Comparison of ENCODE assay signal across 36 cellular contexts in genomic region chr15:55084673-55085072, GRCh38.
"Had no signal": no experiment of that assay in that cellular context is flagged by ENCODE, and none has a peak within 500 bp of the region (broad histone marks: within the 10 kb centered on the region; RNA-seq: fewer than 3 reads in every experiment).

No MANE protein-coding gene starts in this region.

- H3K4me1 ChIP-seq: adrenal gland had no signal

- H3K9me3 Mint-ChIP-seq: activated B cell treated with CpG ODN at 0.5 μM for 24 hours; activated T-helper 1 cell treated with anti-CD3 and anti-CD28 coated beads, Interleukin-12 subunit alpha, Interleukin-12 subunit beta, Interleukin-2, Interleukin-4 antibody, amounts not matched to agents 30 ng/mL and 10 ng/mL and 1 ng/mL, durations not matched to agents 14 hours and 24 hours and 36 hours; central memory CD8-positive, alpha-beta T cell; T-helper 1 cell treated with Interleukin-12 subunit alpha and Interleukin-12 subunit beta and Interleukin-4 antibody, amounts not matched to agents 30 μg/mL and 1 μg/mL, for 36 hours; T-helper 2 cell treated with Interferon-gamma antibody and Interleukin-4, amounts not matched to agents 5 μg/mL and 100 μg/mL, for 36 hours had no signal

- H3K9me3 ChIP-seq: adrenal gland had no signal

- H3K36me3 ChIP-seq: adrenal gland, cardiac muscle cell had no signal

- H3K4me3 Mint-ChIP-seq: activated B cell treated with CpG ODN at 0.5 μM for 24 hours; activated CD4-positive, alpha-beta memory T cell treated with anti-CD3 and anti-CD28 coated beads for 36 hours; activated CD4-positive, alpha-beta T cell treated with anti-CD3 and anti-CD28 coated beads, Interleukin-2, amount 10 ng/mL, durations not matched to agents 24 days and 14 days; activated CD8-positive, alpha-beta T cell treated with anti-CD3 and anti-CD28 coated beads for 36 hours; activated naive CD4-positive, alpha-beta T cell treated with anti-CD3 and anti-CD28 coated beads for 36 hours; activated naive CD8-positive, alpha-beta T cell treated with anti-CD3 and anti-CD28 coated beads for 36 hours; activated T-cell treated with anti-CD3 and anti-CD28 coated beads, Interleukin-2, amount 50 U/mL, for 4 hours; activated T-cell treated with anti-CD3 and anti-CD28 coated beads, Interleukin-2, amount 50 U/mL, for 72 hours; activated T-helper 1 cell treated with anti-CD3 and anti-CD28 coated beads, Interleukin-12 subunit alpha, Interleukin-12 subunit beta, Interleukin-2, Interleukin-4 antibody, amounts not matched to agents 30 ng/mL and 10 ng/mL and 1 ng/mL, durations not matched to agents 14 hours and 24 hours and 36 hours; activated T-helper 17 cell treated with anti-CD3 and anti-CD28 coated beads, Interleukin-2, amount 50 U/mL, for 72 hours; brain; central memory CD8-positive, alpha-beta T cell; T-helper 1 cell treated with Interleukin-12 subunit alpha and Interleukin-12 subunit beta and Interleukin-4 antibody, amounts not matched to agents 30 μg/mL and 1 μg/mL, for 36 hours; T-helper 2 cell treated with Interferon-gamma antibody and Interleukin-4, amounts not matched to agents 5 μg/mL and 100 μg/mL, for 36 hours had no signal

- ATAC-seq: activated CD8-positive, alpha-beta T cell treated with anti-CD3 and anti-CD28 coated beads for 36 hours; activated naive CD4-positive, alpha-beta T cell treated with anti-CD3 and anti-CD28 coated beads, Interleukin-2, amount 50 U/mL, for 72 hours; activated T-cell treated with anti-CD3 and anti-CD28 coated beads, Interleukin-2, amount 50 U/mL, for 4 hours; activated T-cell treated with anti-CD3 and anti-CD28 coated beads, Interleukin-2, amount 50 U/mL, for 72 hours; activated T-helper 17 cell treated with anti-CD3 and anti-CD28 coated beads, Interleukin-2, amount 50 U/mL, for 72 hours had no signal

- H3K27me3 ChIP-seq: adrenal gland, cardiac muscle cell had no signal

- H3K4me1 Mint-ChIP-seq: activated B cell treated with CpG ODN at 0.5 μM for 24 hours; activated CD4-positive, alpha-beta T cell treated with anti-CD3 and anti-CD28 coated beads, Interleukin-2, amount 10 ng/mL, durations not matched to agents 24 days and 14 days; activated T-helper 17 cell treated with anti-CD3 and anti-CD28 coated beads, Interleukin-2, amount 50 U/mL, for 72 hours; brain had no signal

- H3K4me3 ChIP-seq: adrenal gland, cardiac muscle cell had no signal

- H3K27ac ChIP-seq: adrenal gland, cardiac muscle cell, VCaP had no signal

- H3K27ac Mint-ChIP-seq: activated B cell treated with CpG ODN at 0.5 μM for 24 hours; activated CD4-positive, alpha-beta memory T cell treated with anti-CD3 and anti-CD28 coated beads for 36 hours; activated CD4-positive, alpha-beta T cell treated with anti-CD3 and anti-CD28 coated beads, Interleukin-2, amount 10 ng/mL, durations not matched to agents 24 days and 14 days; activated CD8-positive, alpha-beta T cell treated with anti-CD3 and anti-CD28 coated beads for 36 hours; activated naive CD4-positive, alpha-beta T cell treated with anti-CD3 and anti-CD28 coated beads for 36 hours; activated naive CD4-positive, alpha-beta T cell treated with anti-CD3 and anti-CD28 coated beads, Interleukin-2, amount 50 U/mL, for 72 hours; activated naive CD8-positive, alpha-beta T cell treated with anti-CD3 and anti-CD28 coated beads for 36 hours; activated T-cell treated with anti-CD3 and anti-CD28 coated beads, Interleukin-2, amount 50 U/mL, for 72 hours; activated T-helper 1 cell treated with anti-CD3 and anti-CD28 coated beads, Interleukin-12 subunit alpha, Interleukin-12 subunit beta, Interleukin-2, Interleukin-4 antibody, amounts not matched to agents 30 ng/mL and 10 ng/mL and 1 ng/mL, durations not matched to agents 14 hours and 24 hours and 36 hours; activated T-helper 17 cell treated with anti-CD3 and anti-CD28 coated beads, Interleukin-2, amount 50 U/mL, for 72 hours; brain; T-helper 1 cell treated with Interleukin-12 subunit alpha and Interleukin-12 subunit beta and Interleukin-4 antibody, amounts not matched to agents 30 μg/mL and 1 μg/mL, for 36 hours; T-helper 2 cell treated with Interferon-gamma antibody and Interleukin-4, amounts not matched to agents 5 μg/mL and 100 μg/mL, for 36 hours had no signal

- H3K36me3 Mint-ChIP-seq: activated CD4-positive, alpha-beta memory T cell treated with anti-CD3 and anti-CD28 coated beads for 36 hours; activated naive CD4-positive, alpha-beta T cell treated with anti-CD3 and anti-CD28 coated beads, Interleukin-2, amount 50 U/mL, for 72 hours; activated naive CD8-positive, alpha-beta T cell treated with anti-CD3 and anti-CD28 coated beads for 36 hours; brain had no signal

- DNase-seq: activated B cell treated with CpG ODN at 0.5 μM for 24 hours; activated CD4-positive, alpha-beta memory T cell treated with anti-CD3 and anti-CD28 coated beads for 36 hours; activated CD4-positive, alpha-beta T cell treated with anti-CD3 and anti-CD28 coated beads for 4 hours; activated CD4-positive, alpha-beta T cell treated with anti-CD3 and anti-CD28 coated beads, Interleukin-2, amount 10 ng/mL, durations not matched to agents 24 days and 14 days; activated CD4-positive, alpha-beta T cell treated with anti-CD3 and anti-CD28 coated beads, Interleukin-2, amount 50 U/mL, for 1 hour; activated CD4-positive, alpha-beta T cell treated with anti-CD3 and anti-CD28 coated beads, Interleukin-2, amount 50 U/mL, for 4 hours; activated CD4-positive, CD25-positive, alpha-beta regulatory T cell treated with anti-CD3 and anti-CD28 coated beads, Interleukin-2, amount 50 U/mL, for 72 hours; activated CD8-positive, alpha-beta memory T cell treated with anti-CD3 and anti-CD28 coated beads, Interleukin-2, amount 50 U/mL, for 4 hours; activated CD8-positive, alpha-beta T cell treated with anti-CD3 and anti-CD28 coated beads for 36 hours; activated effector memory CD4-positive, alpha-beta T cell treated with anti-CD3 and anti-CD28 coated beads, Interleukin-2, amount 50 U/mL, for 16 hours; activated gamma-delta T cell treated with Interleukin-2 at 50 U/mL for 16 hours; activated naive CD4-positive, alpha-beta T cell; activated naive CD4-positive, alpha-beta T cell treated with anti-CD3 and anti-CD28 coated beads for 36 hours; activated naive CD4-positive, alpha-beta T cell treated with anti-CD3 and anti-CD28 coated beads, Interleukin-2, amount 50 U/mL, for 16 hours; activated naive CD8-positive, alpha-beta T cell treated with anti-CD3 and anti-CD28 coated beads for 36 hours; activated T-cell treated with anti-CD3 and anti-CD28 coated beads for 4 hours; activated T-cell treated with anti-CD3 and anti-CD28 coated beads, Interleukin-2, amount 50 U/mL, for 1 hour; activated T-cell treated with anti-CD3 and anti-CD28 coated beads, Interleukin-2, amount 50 U/mL, for 4 hours; activated T-cell treated with anti-CD3 and anti-CD28 coated beads, Interleukin-2, amount 50 U/mL, for 72 hours; adrenal gland; amniotic stem cell; aorta; caudate nucleus; cerebellar nuclear complex; T-helper 1 cell; T-helper 2 cell; T-helper 9 cell had no signal
